ENCODE assay signal across 1 cellular context in the genomic region with DNA sequence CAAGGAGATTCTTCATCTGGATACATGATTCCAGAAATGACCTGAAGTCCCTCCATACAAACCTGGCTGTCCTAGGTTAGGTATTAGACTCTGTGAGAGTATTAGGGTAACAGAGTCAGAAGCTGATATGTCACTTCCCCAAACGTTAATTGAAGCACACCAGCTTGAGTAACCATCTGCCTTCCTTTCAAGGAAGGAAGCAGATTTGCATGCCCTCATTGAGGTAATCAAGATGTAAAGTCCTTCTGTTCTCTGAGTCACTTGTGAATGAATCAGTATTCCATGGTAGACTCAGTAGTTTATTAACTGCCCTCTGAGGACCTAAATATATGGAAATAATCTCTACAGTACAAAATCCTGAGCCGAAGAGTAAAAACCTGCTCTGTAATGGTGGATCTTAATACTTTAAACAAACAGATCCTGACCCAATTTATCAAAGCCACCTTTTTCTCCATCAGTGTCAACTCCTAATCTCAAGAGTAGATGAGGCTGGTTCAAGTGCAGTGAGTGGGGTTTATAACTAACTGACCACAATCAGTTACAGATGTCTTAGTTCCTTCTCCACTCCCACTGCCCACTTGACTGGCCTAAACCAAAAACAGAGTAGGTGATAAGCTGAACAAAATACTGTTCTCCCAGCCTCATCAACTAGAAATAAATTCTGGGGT.
TF ChIP-seq lines count a peak whose summit lies in the region.

No MANE protein-coding gene starts in this region.

TF ChIP-seq in IMR-90, 13 proteins besides CTCF, POLR2A, EP300 and RAD21 (continued from another document):
- TF ChIP-seq, protein P1, sequence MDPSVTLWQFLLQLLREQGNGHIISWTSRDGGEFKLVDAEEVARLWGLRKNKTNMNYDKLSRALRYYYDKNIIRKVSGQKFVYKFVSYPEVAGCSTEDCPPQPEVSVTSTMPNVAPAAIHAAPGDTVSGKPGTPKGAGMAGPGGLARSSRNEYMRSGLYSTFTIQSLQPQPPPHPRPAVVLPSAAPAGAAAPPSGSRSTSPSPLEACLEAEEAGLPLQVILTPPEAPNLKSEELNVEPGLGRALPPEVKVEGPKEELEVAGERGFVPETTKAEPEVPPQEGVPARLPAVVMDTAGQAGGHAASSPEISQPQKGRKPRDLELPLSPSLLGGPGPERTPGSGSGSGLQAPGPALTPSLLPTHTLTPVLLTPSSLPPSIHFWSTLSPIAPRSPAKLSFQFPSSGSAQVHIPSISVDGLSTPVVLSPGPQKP (IDR thresholded peaks at IDR 0.05; ENCODE audit: borderline replicate concordance, low read depth, low read length): no peak
